In genomic region chr3:142724682-142725351, GRCh38 we compare ENCODE assay signal across 1 cellular context.
TF ChIP-seq lines count a peak whose summit lies in the region.

No MANE protein-coding gene starts in this region.

TF ChIP-seq in WTC11, 78 proteins besides CTCF, POLR2A, EP300 and RAD21 (continued from another document):
- TF ChIP-seq ATF6 (CRISPR knock-in tag; IDR thresholded peaks at IDR 0.05) (no peak), NR1H2 (CRISPR knock-in tag; IDR thresholded peaks at IDR 0.05) (no peak), CDX4 (CRISPR knock-in tag; IDR thresholded peaks at IDR 0.05; ENCODE audit: borderline replicate concordance) (no peak)
